In the genomic region with DNA sequence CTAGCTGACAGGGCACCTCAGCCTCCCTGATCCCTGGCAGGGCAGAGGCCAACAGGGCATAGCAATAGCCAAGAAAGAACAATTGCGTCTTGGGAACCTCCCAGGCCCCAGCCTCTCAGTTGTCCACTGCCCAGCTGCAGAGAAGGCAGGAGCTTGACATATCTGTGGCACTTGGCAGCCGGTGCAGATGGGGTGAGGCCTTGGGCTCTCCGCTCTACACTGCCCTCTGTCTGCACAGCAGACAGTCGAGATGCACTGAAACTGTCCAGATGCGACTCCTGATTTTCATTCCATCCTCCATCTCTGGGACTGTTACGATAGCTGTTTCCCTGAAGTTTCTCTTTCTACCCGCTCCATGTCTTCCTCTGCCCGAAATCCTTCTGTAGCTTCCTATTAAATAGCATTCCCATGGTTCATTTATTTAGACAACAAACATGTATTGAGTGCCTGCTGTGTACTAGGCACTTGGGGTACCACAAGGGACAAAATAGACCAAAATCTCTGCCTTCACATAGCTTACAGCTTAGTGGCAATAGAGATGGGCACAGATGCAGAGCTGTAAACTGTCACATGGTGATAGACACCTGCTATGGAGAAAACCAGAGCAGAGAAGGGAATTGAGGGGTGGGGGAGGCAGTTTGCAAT, we compare ENCODE assay signal across 8 cellular contexts. TPM values are rescaled to one million over a fixed set of nuclear protein-coding genes. Genes with fewer than 3 reads are reported as not detected.
A peak's percentile ranks its signal among the peaks of the same experiment; 100 is the strongest.
DNase-seq lines count a peak whose midpoint lies in the region; ATAC-seq and TF ChIP-seq lines count a peak whose summit lies in the region.

No MANE protein-coding gene starts in this region.

- no peak overlapping the region for H3K4me2 ChIP-seq in neural progenitor cell

- peak overlapping the region; percentile 42 for H3K4me3 Mint-ChIP-seq in neural progenitor cell

- H3K27me3 Mint-ChIP-seq in neural progenitor cell (ENCODE audit: insufficient read depth, low read depth): peaks cover 26% of the 10 kb centered on the region

- ATAC-seq in GM21786 (IDR thresholded peaks at IDR 0.05; ENCODE audit: unreplicated experiment): no peak
- ATAC-seq in GM19455 (IDR thresholded peaks at IDR 0.05; ENCODE audit: unreplicated experiment): no peak

- DNase-seq in SIG-M5 treated with dmso at 0.1 percent for 504 hours (lab: John Stamatoyannopoulos, UW; ENCODE audit: unreplicated experiment) (peak; percentile 44), SIG-M5 (lab: John Stamatoyannopoulos, UW) (no peak), NCI-H510A treated with DMSO at 0.1 percent for 48 hours (lab: John Stamatoyannopoulos, UW) (peak; percentile 56), fibroblast of gingiva (ENCODE audit: low read depth) (peak; percentile 71), neural progenitor cell (ENCODE audit: low spot score) (peak; percentile 69)
- DNase-seq in activated CD8-positive, alpha-beta memory T cell treated with anti-CD3 and anti-CD28 coated beads, Interleukin-2, amount 50 U/mL, for 4 hours: peak; percentile 40

- TF ChIP-seq CTCF in neural progenitor cell (IDR thresholded peaks at IDR 0.05): peak; percentile 63

- no peak overlapping the region for H3K4me3 ChIP-seq in neural progenitor cell

- H3K27ac ChIP-seq in neural progenitor cell: no peak overlapping the region

- peaks cover 11% of the 10 kb centered on the region for H3K9me3 Mint-ChIP-seq in neural progenitor cell

- peaks cover 5% of the 10 kb centered on the region for H3K4me1 ChIP-seq in neural progenitor cell

- H3K27me3 ChIP-seq in neural progenitor cell: no peaks in the 10 kb centered on the region

- peaks cover 65% of the 10 kb centered on the region for H4K20me1 ChIP-seq in neural progenitor cell (ENCODE audit: low read depth)

- peaks cover 17% of the 10 kb centered on the region for H3F3A ChIP-seq in neural progenitor cell (ENCODE audit: low read depth)

- H2AFZ ChIP-seq in neural progenitor cell (replicated peaks): no peak overlapping the region

- peaks cover 26% of the 10 kb centered on the region for H3K4me1 Mint-ChIP-seq in neural progenitor cell

- H3K27ac Mint-ChIP-seq in neural progenitor cell: no peak overlapping the region

- no peaks in the 10 kb centered on the region for H3K36me3 ChIP-seq in neural progenitor cell

- no peaks in the 10 kb centered on the region for H3K9me3 ChIP-seq in neural progenitor cell (ENCODE audit: low read depth)

- peaks cover 60% of the 10 kb centered on the region for H3K79me2 ChIP-seq in neural progenitor cell (ENCODE audit: low read depth)

- no peak overlapping the region for H3K9ac ChIP-seq in neural progenitor cell

- H3K36me3 Mint-ChIP-seq in neural progenitor cell: peaks cover 15% of the 10 kb centered on the region

RNA-seq across cellular contexts. Expression of a gene that starts 3.3 kb away (rescaled TPM):
- total RNA-seq in neural progenitor cell (ENCODE audit: low replicate concordance): 55.1 and 91.3 TPM in 2 replicates
